Comparison of ENCODE assay signal across 9 cellular contexts in the genomic region with DNA sequence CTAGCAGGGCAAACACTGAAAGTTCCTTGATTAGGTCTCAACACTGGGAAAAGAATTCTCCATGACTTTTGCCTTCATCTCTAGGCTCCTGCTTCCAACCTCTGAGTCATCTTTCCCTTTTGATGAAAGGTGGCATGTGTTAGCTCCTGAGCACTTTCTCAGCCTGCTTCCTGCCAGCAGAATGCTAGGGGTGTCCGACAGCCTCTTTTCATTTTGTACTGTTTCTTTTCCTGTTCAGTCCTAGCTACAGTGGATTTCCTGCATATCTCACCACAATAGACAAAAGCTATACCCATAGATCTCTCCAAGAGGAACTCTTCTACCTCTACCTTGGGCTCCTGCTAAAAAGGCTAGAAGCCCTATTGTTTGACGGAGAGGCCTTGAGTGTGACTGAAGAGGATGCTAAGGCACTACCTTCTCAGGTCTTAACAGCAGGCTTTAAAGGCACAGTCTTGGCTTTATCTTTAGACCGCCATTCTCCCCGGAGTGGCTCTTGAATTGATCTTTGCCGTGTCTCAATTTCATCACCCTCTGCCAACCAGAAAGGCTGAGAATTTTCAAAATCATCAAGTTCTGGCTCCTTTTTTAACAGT.
DNase-seq lines count a peak whose midpoint lies in the region; ATAC-seq, FAIRE-seq and TF ChIP-seq lines count a peak whose summit lies in the region.
"Had no signal": no experiment of that assay in that cellular context is flagged by ENCODE, and none has a peak within 500 bp of the region (broad histone marks: within the 10 kb centered on the region; RNA-seq: fewer than 3 reads in every experiment).

No MANE protein-coding gene starts in this region.

- CTCF ChIA-PET in PC-9 (lab: Charles Lee), result no interaction called here

- H3K4me2 ChIP-seq in PC-9, result peak overlapping the region; percentile 20

- no peaks in the 10 kb centered on the region for H3K27me3 Mint-ChIP-seq in osteocyte (ENCODE audit: unreplicated experiment)

- H3K4me3 ChIP-seq in PC-9, result no peak overlapping the region
- no peak overlapping the region for H3K4me3 ChIP-seq in fibroblast of mammary gland (ENCODE audit: control insufficient read depth, low read depth, low read length)

- peak overlapping the region; percentile 44 for H3K27ac ChIP-seq in PC-9

- peaks cover 29% of the 10 kb centered on the region for H3K4me1 Mint-ChIP-seq in osteocyte (ENCODE audit: unreplicated experiment)

- H3K9me3 ChIP-seq in PC-9 (ENCODE audit: insufficient read depth, low read depth), result no peaks in the 10 kb centered on the region

- peaks cover 91% of the 10 kb centered on the region for H3K79me2 ChIP-seq in PC-9 (ENCODE audit: low read depth)

- no peak for FAIRE-seq in GM19239 (lab: Jason Lieb, UNC)

- peak overlapping the region; percentile 33 for H3K27ac Mint-ChIP-seq in osteocyte (ENCODE audit: unreplicated experiment)

- no peaks in the 10 kb centered on the region for H3K36me3 Mint-ChIP-seq in osteocyte (ENCODE audit: unreplicated experiment)

- H3K9me2 ChIP-seq in PC-9 (ENCODE audit: insufficient read depth), result no peaks in the 10 kb centered on the region

- no peaks in the 10 kb centered on the region for H3K27me3 ChIP-seq in PC-9 (ENCODE audit: insufficient read depth, low read depth)

- peaks cover 39% of the 10 kb centered on the region for H3K4me1 ChIP-seq in PC-9 (replicated peaks; ENCODE audit: insufficient read depth)

- peak; percentile 65 for DNase-seq in EH (ENCODE audit: low read depth)
- DNase-seq in PC-9, result peak; percentile 32 to 65
- DNase-seq in fibroblast of mammary gland (ENCODE audit: low read depth), result peak; percentile 67
- DNase-seq in osteocyte (ENCODE audit: extremely low spot score, unreplicated experiment), result no peak
- no peak for DNase-seq in GM19239 (ENCODE audit: insufficient read length, low spot score)
- DNase-seq in NCI-H82 (lab: John Stamatoyannopoulos, UW), result no peak
- no peak for DNase-seq in retina
- DNase-seq: activated effector memory CD4-positive, alpha-beta T cell treated with anti-CD3 and anti-CD28 coated beads, Interleukin-2, amount 50 U/mL, for 16 hours had no signal

- BruUV-seq in PC-9 (replicated peaks; lab: Mats Ljungman, UMichigan), result no TSS peak

- H3F3A ChIP-seq in PC-9 (ENCODE audit: insufficient read depth, low read depth), result peaks cover 46% of the 10 kb centered on the region; the same call in 1 of the 2 replicates

- ATAC-seq in HG03442 (IDR thresholded peaks at IDR 0.05; ENCODE audit: unreplicated experiment), result no peak

- 0 out of 2 replicates have a peak, but pooled peaks cover under 1% of the 10 kb centered on the region for H3K36me3 ChIP-seq in PC-9 (ENCODE audit: low read depth)

- H3K9me3 Mint-ChIP-seq in osteocyte (ENCODE audit: unreplicated experiment), result no peaks in the 10 kb centered on the region

- TF ChIP-seq CTCF in PC-9 (conservative IDR thresholded peaks at IDR 0.05) (no peak), fibroblast of mammary gland (conservative IDR thresholded peaks at IDR 0.05; ENCODE audit: control insufficient read depth, insufficient read depth, low read depth, low read length) (no peak), osteocyte (IDR thresholded peaks at IDR 0.05) (no peak)

- POLR2A ChIA-PET in PC-9 (lab: Charles Lee; ENCODE audit: unreplicated experiment), result interaction anchor here (0.7 kb wide), 1 partner anchor 13 kb away, joined by 3 read pairs; no protein-coding TSS in a partner anchor

- H3K4me3 Mint-ChIP-seq in osteocyte (ENCODE audit: unreplicated experiment), result no peak overlapping the region

- intact Hi-C loops in PC-9 (cut with micrococcal nuclease; ENCODE audit: unreplicated experiment), result no loop called here

- H4K20me1 ChIP-seq in PC-9 (ENCODE audit: insufficient read depth), result peaks cover 4% of the 10 kb centered on the region; the same call in 1 of the 2 replicates

- no peak overlapping the region for H2AFZ ChIP-seq in PC-9

Comparison
In these comparisons a context has a peak if more than half of its experiments do, and no peak if none do; other contexts are left out.
1. DNase-seq: peak in EH (single experiment), PC-9 (2 of 2) and fibroblast of mammary gland (single experiment); none in osteocyte (single experiment), GM19239 (single experiment), NCI-H82 (single experiment) and retina (single experiment).